ENCODE assay signal across 12 cellular contexts in the genomic region with DNA sequence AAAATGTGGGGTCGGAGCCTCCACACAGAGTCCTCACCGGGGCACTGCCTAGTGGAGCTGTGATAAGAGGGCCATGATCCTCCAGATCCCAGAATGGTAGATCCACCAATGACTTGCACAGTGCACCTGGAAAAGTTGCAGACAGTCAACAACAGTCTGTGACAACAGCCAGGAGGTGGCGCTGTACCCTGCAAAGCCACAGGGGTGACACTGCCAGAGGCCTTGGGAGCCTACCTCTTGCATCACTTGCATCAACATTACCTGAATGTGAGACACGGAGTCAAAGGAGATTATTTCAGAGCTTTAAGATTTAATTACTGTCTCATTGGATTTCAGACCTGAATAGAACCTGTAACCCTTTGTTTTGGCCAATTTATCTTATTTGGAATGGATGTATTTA.
DNase-seq lines count a peak whose midpoint lies in the region; ATAC-seq, FAIRE-seq and TF ChIP-seq lines count a peak whose summit lies in the region.
"Had no signal": no experiment of that assay in that cellular context is flagged by ENCODE, and none has a peak within 500 bp of the region (broad histone marks: within the 10 kb centered on the region; RNA-seq: fewer than 3 reads in every experiment).

No MANE protein-coding gene starts in this region.

- no peak overlapping the region for H2BK15ac ChIP-seq in H9 (ENCODE audit: low read depth, low read length)

- no peak overlapping the region for H3K14ac ChIP-seq in H9 (ENCODE audit: insufficient read depth, low read length)

- H3K27me3 ChIP-seq in H9 (ENCODE audit: insufficient read depth, low read length): no peaks in the 10 kb centered on the region
- H3K27me3 ChIP-seq in GM23248 (replicated peaks; ENCODE audit: insufficient read depth): no peaks in the 10 kb centered on the region
- no peaks in the 10 kb centered on the region for H3K27me3 ChIP-seq in uterus
- H3K27me3 ChIP-seq: spleen had no signal

- no peak overlapping the region for H2BK5ac ChIP-seq in H9 (ENCODE audit: insufficient read length, low read length)

- H3K4ac ChIP-seq in H9 (ENCODE audit: low read depth, low read length): no peak overlapping the region

- H3T11ph ChIP-seq in H9 (ENCODE audit: low read length): no peak overlapping the region

- no peak overlapping the region for H2AFZ ChIP-seq in H9 (ENCODE audit: low read length)
- no peak overlapping the region for H2AFZ ChIP-seq in GM23248

- no peaks in the 10 kb centered on the region for H3K36me3 ChIP-seq in GM23248 (ENCODE audit: low read depth)
- no peaks in the 10 kb centered on the region for H3K36me3 ChIP-seq in uterus
- H3K36me3 ChIP-seq: spleen had no signal

- no peak overlapping the region for H2BK120ac ChIP-seq in H9 (ENCODE audit: low read depth, low read length, poor library complexity, severe bottlenecking)

- H3K4me1 Mint-ChIP-seq in H9: no peaks in the 10 kb centered on the region
- H3K4me1 Mint-ChIP-seq: activated B cell treated with CpG ODN at 0.5 μM for 24 hours had no signal

- no peak overlapping the region; a peak in 2 of 7 replicates for H3K27ac Mint-ChIP-seq in H9
- H3K27ac Mint-ChIP-seq: activated B cell treated with CpG ODN at 0.5 μM for 24 hours; activated T-helper 1 cell treated with anti-CD3 and anti-CD28 coated beads, Interleukin-12 subunit alpha, Interleukin-12 subunit beta, Interleukin-2, Interleukin-4 antibody, amounts not matched to agents 30 ng/mL and 10 ng/mL and 1 ng/mL, durations not matched to agents 14 hours and 24 hours and 36 hours had no signal

- H3K9me2 ChIP-seq in GM23248 (ENCODE audit: insufficient read depth): no peaks in the 10 kb centered on the region

- H3K79me2 ChIP-seq in H9 (ENCODE audit: insufficient read depth, low read length): no peaks in the 10 kb centered on the region
- no peaks in the 10 kb centered on the region for H3K79me2 ChIP-seq in GM23248 (ENCODE audit: insufficient read depth)

- H3K27me3 Mint-ChIP-seq in H9 (ENCODE audit: low read depth): no peaks in the 10 kb centered on the region
- H3K27me3 Mint-ChIP-seq: activated B cell treated with CpG ODN at 0.5 μM for 24 hours had no signal

- peaks cover 6 to 13% of the 10 kb centered on the region in 2 experiments; a peak in 4 of 5 replicates for H3K9me3 Mint-ChIP-seq in H9

- H2BK12ac ChIP-seq in H9 (ENCODE audit: insufficient read length, low read depth, low read length): no peak overlapping the region

- H3K36me3 Mint-ChIP-seq in H9 (ENCODE audit: insufficient read depth in 1 of 3, low read depth in 3 of 3): peaks cover 4 to 7% (median 6%) of the 10 kb centered on the region in 3 experiments; a peak in 6 of 7 replicates

- no peak overlapping the region for H3K4me2 ChIP-seq in H9 (ENCODE audit: insufficient read depth, insufficient read length, low read length)
- no peak overlapping the region for H3K4me2 ChIP-seq in GM23248 (ENCODE audit: unreplicated experiment)

- H4K20me1 ChIP-seq in H9 (ENCODE audit: control insufficient read depth, insufficient read depth, insufficient read length): no peaks in the 10 kb centered on the region
- no peaks in the 10 kb centered on the region for H4K20me1 ChIP-seq in GM23248 (ENCODE audit: insufficient read depth)

- no peak overlapping the region for H3K56ac ChIP-seq in H9 (ENCODE audit: insufficient read length, low read depth, low read length)

- no peak overlapping the region for H3K9ac ChIP-seq in H9 (ENCODE audit: extremely low read depth, insufficient read length, low read length)
- no peak overlapping the region for H3K9ac ChIP-seq in GM23248

- no peaks in the 10 kb centered on the region for H3F3A ChIP-seq in GM23248 (ENCODE audit: insufficient read depth)

- no CpG with 5 or more reads among the region's 4 CpGs for WGBS in H9 (ENCODE audit: extremely low coverage, insufficient read length, low lambda C conversion rate)
- WGBS in GM23248 (ENCODE audit: low coverage in 1 of 2, low lambda C conversion rate in 2 of 2, missing lambda C conversion rate in 2 of 2), 2 experiments: 13 to 16% methylated on average over 4 of the region's 4 CpGs

- intact Hi-C loops in uterus (cut with DNase I; ENCODE audit: low total_unique reads): no loop called here

- no peaks in the 10 kb centered on the region for H3K23me2 ChIP-seq in H9 (ENCODE audit: insufficient read length, low read depth, low read length, poor library complexity, severe bottlenecking)

- H3K79me1 ChIP-seq in H9 (ENCODE audit: insufficient read depth, low read depth, low read length, poor library complexity, severe bottlenecking): no peaks in the 10 kb centered on the region

- no peak overlapping the region for H3K18ac ChIP-seq in H9 (ENCODE audit: insufficient read length, low read depth, low read length)

- no peak for ATAC-seq in GM21381 (IDR thresholded peaks at IDR 0.05; ENCODE audit: unreplicated experiment)

- H3K4me1 ChIP-seq in H9 (ENCODE audit: insufficient read depth, low read length): no peaks in the 10 kb centered on the region
- H3K4me1 ChIP-seq in GM23248 (ENCODE audit: insufficient read depth): no peaks in the 10 kb centered on the region
- H3K4me1 ChIP-seq in uterus: no peaks in the 10 kb centered on the region
- H3K4me1 ChIP-seq: spleen had no signal

- FAIRE-seq in D721Med (lab: Jason Lieb, UNC): no peak

- H2BK20ac ChIP-seq in H9 (ENCODE audit: low read depth, low read length, poor library complexity, severe bottlenecking): no peak overlapping the region

- TF ChIP-seq CTCF in D721Med (IDR thresholded peaks at IDR 0.05; ENCODE audit: insufficient read depth, missing control alignments) (peak; percentile 28), H9 (conservative IDR thresholded peaks at IDR 0.05) (peak; percentile 63), uterus (IDR thresholded peaks at IDR 0.05) (no peak)

- no peak for DNase-seq in D721Med (ENCODE audit: insufficient read length, low spot score)
- DNase-seq in H9: peak; percentile 62
- peak; percentile 5 for DNase-seq in RPMI8226
- peak; percentile 15 for DNase-seq in iPS DF 19.7 (ENCODE audit: low read depth, low spot score)
- no peak for DNase-seq in GM23248
- no peak for DNase-seq in uterus
- DNase-seq: activated B cell treated with CpG ODN at 0.5 μM for 24 hours, H7, NCI-H2029, spleen had no signal

- H3K4me3 ChIP-seq in GM23248: no peak overlapping the region
- no peak overlapping the region for H3K4me3 ChIP-seq in uterus
- H3K4me3 ChIP-seq: spleen had no signal

- H3K4me3 Mint-ChIP-seq in H9: no peak overlapping the region
- H3K4me3 Mint-ChIP-seq: activated B cell treated with CpG ODN at 0.5 μM for 24 hours; activated T-helper 1 cell treated with anti-CD3 and anti-CD28 coated beads, Interleukin-12 subunit alpha, Interleukin-12 subunit beta, Interleukin-2, Interleukin-4 antibody, amounts not matched to agents 30 ng/mL and 10 ng/mL and 1 ng/mL, durations not matched to agents 14 hours and 24 hours and 36 hours had no signal

- TF ChIP-seq POLR2A in uterus (IDR thresholded peaks at IDR 0.05): no peak

- H4K91ac ChIP-seq in H9 (ENCODE audit: insufficient read length, low read depth, low read length): no peak overlapping the region

- no peak overlapping the region for H2AK5ac ChIP-seq in H9 (ENCODE audit: insufficient read length, low read length)

- no peak overlapping the region for H3K23ac ChIP-seq in H9 (ENCODE audit: insufficient read length, low read depth, low read length)

- no peak overlapping the region for H4K8ac ChIP-seq in H9 (replicated peaks; ENCODE audit: insufficient read length, low read depth, low read length)

- H4K5ac ChIP-seq in H9 (ENCODE audit: insufficient read length, low read depth, low read length): no peak overlapping the region

- H3K27ac ChIP-seq in H9 (ENCODE audit: insufficient read length, low read depth, low read length) (no peak overlapping the region), GM23248 (no peak overlapping the region), uterus (no peak overlapping the region)
- H3K27ac ChIP-seq: spleen had no signal

- in situ Hi-C loops in GM23248 (cut with MboI): no loop called here

- no peaks in the 10 kb centered on the region for H3K9me3 ChIP-seq in H9 (ENCODE audit: control insufficient read depth, low read depth, low read length)
- H3K9me3 ChIP-seq in GM23248 (ENCODE audit: low read depth): no peaks in the 10 kb centered on the region
- no peaks in the 10 kb centered on the region for H3K9me3 ChIP-seq in uterus

Comparison
In these comparisons a context has a peak if more than half of its experiments do, and no peak if none do; other contexts are left out.
1. DNase-seq: peak in H9 (single experiment), RPMI8226 (single experiment) and iPS DF 19.7 (single experiment); none in D721Med (single experiment), GM23248 (single experiment) and uterus (0 of 2).
2. CTCF ChIP-seq: peak in D721Med (single experiment) and H9 (single experiment); none in uterus (0 of 4).